1 cellular context compared by ENCODE assay signal in genomic region chr10:46630816-46631215, GRCh38. TPM values are rescaled to one million over a fixed set of nuclear protein-coding genes. Genes with fewer than 3 reads are reported as not detected.
"Had no signal": no experiment of that assay in that cellular context is flagged by ENCODE, and none has a peak within 500 bp of the region (broad histone marks: within the 10 kb centered on the region; RNA-seq: fewer than 3 reads in every experiment).

No MANE protein-coding gene starts in this region.

RNA-seq across cellular contexts. Expression of gene SYT15, which starts 51.9 kb away (rescaled TPM):
- total RNA-seq: G401 had no signal
